ENCODE assay signal across 20 cellular contexts in genomic region chr4:5027366-5027765, GRCh38. TPM values are rescaled to one million over a fixed set of nuclear protein-coding genes. Genes with fewer than 3 reads are reported as not detected.
"Had no signal": no experiment of that assay in that cellular context is flagged by ENCODE, and none has a peak within 500 bp of the region (broad histone marks: within the 10 kb centered on the region; RNA-seq: fewer than 3 reads in every experiment).

No MANE protein-coding gene starts in this region.

- H3K36me3 Mint-ChIP-seq: type B pancreatic cell had no signal

- H3K4me3 ChIP-seq: adrenal gland, esophagus squamous epithelium, prostate gland had no signal

- DNase-seq: activated CD4-positive, alpha-beta T cell treated with anti-CD3 and anti-CD28 coated beads, Interleukin-2, amount 50 U/mL, for 48 hours; activated naive CD4-positive, alpha-beta T cell treated with anti-CD3 and anti-CD28 coated beads for 36 hours; brain microvascular endothelial cell; cortex of kidney; effector CD4-positive, alpha-beta T cell; esophagus squamous epithelium; head of caudate nucleus; nephron progenitor cell; right cardiac atrium; small intestine; stimulated activated CD4-positive, alpha-beta T cell treated with anti-CD3 and anti-CD28 coated beads, Interleukin-4, amount 100 ng/mL, for 4 hours; stimulated activated CD8-positive, alpha-beta memory T cell treated with anti-CD3 and anti-CD28 coated beads, Interleukin-4, amount 100 ng/mL, for 48 hours; stimulated activated naive CD4-positive, alpha-beta T cell treated with Interleukin-2 at 50 U/mL for 16 hours; T-helper 1 cell; T1000 had no signal

- H3K4me1 Mint-ChIP-seq: central memory CD8-positive, alpha-beta T cell; nephron progenitor cell had no signal

- ATAC-seq: right cardiac atrium had no signal

- H3K27ac Mint-ChIP-seq: activated naive CD4-positive, alpha-beta T cell treated with anti-CD3 and anti-CD28 coated beads for 36 hours; activated T-helper 2 cell treated with anti-CD3 and anti-CD28 coated beads, Interferon-gamma antibody, Interleukin-2, Interleukin-4, amounts not matched to agents 10 μg/mL and 5 μg/mL and 100 μg/mL, durations not matched to agents 14 hours and 24 hours and 36 hours; nephron progenitor cell; type B pancreatic cell had no signal

- H3K4me3 Mint-ChIP-seq: activated naive CD4-positive, alpha-beta T cell treated with anti-CD3 and anti-CD28 coated beads for 36 hours; central memory CD8-positive, alpha-beta T cell; nephron progenitor cell; type B pancreatic cell had no signal

- H3K4me1 ChIP-seq: adrenal gland, prostate gland had no signal

- H3K27ac ChIP-seq: adrenal gland, brain microvascular endothelial cell, esophagus squamous epithelium, prostate gland had no signal

- H3K9me3 ChIP-seq: adrenal gland, esophagus squamous epithelium, prostate gland had no signal

- H3K27me3 ChIP-seq: adrenal gland, brain microvascular endothelial cell, esophagus squamous epithelium had no signal

- H3K36me3 ChIP-seq: adrenal gland, brain microvascular endothelial cell, esophagus squamous epithelium, prostate gland had no signal

- H3K9me3 Mint-ChIP-seq: activated naive CD4-positive, alpha-beta T cell treated with anti-CD3 and anti-CD28 coated beads for 36 hours; activated T-helper 2 cell treated with anti-CD3 and anti-CD28 coated beads, Interferon-gamma antibody, Interleukin-2, Interleukin-4, amounts not matched to agents 10 μg/mL and 5 μg/mL and 100 μg/mL, durations not matched to agents 14 hours and 24 hours and 36 hours; central memory CD8-positive, alpha-beta T cell had no signal

RNA-seq across cellular contexts. Expression of gene CYTL1, which starts 8.1 kb away (rescaled TPM):
- total RNA-seq: activated naive CD4-positive, alpha-beta T cell treated with anti-CD3 and anti-CD28 coated beads for 36 hours; activated T-helper 2 cell treated with anti-CD3 and anti-CD28 coated beads, Interferon-gamma antibody, Interleukin-2, Interleukin-4, amounts not matched to agents 10 μg/mL and 5 μg/mL and 100 μg/mL, durations not matched to agents 14 hours and 24 hours and 36 hours had no signal

RNA-seq across cellular contexts. Expression of gene STK32B, which starts 23.9 kb away (rescaled TPM):
- total RNA-seq: activated naive CD4-positive, alpha-beta T cell treated with anti-CD3 and anti-CD28 coated beads for 36 hours; activated T-helper 2 cell treated with anti-CD3 and anti-CD28 coated beads, Interferon-gamma antibody, Interleukin-2, Interleukin-4, amounts not matched to agents 10 μg/mL and 5 μg/mL and 100 μg/mL, durations not matched to agents 14 hours and 24 hours and 36 hours had no signal
